ENCODE assay signal across 9 cellular contexts in genomic region chr3:12661926-12662592, GRCh38. TPM values are rescaled to one million over a fixed set of nuclear protein-coding genes. Genes with fewer than 3 reads are reported as not detected.
DNase-seq lines count a peak whose midpoint lies in the region; ATAC-seq, FAIRE-seq and TF ChIP-seq lines count a peak whose summit lies in the region.
"Had no signal": no experiment of that assay in that cellular context is flagged by ENCODE, and none has a peak within 500 bp of the region (broad histone marks: within the 10 kb centered on the region; RNA-seq: fewer than 3 reads in every experiment).

No MANE protein-coding gene starts in this region.

- H3K36me3 Mint-ChIP-seq in stimulated activated naive CD8-positive, alpha-beta T cell treated with anti-CD3 and anti-CD28 coated beads, Interleukin-15, Interleukin-2, amounts not matched to agents 100 ng/mL and 50 ng/mL, for 24 hours (ENCODE audit: low read depth), result peaks cover 13% of the 10 kb centered on the region

- H3K4me3 ChIP-seq in bronchial epithelial cell (ENCODE audit: low read depth, low read length), result peak overlapping the region; percentile 98
- peak overlapping the region; percentile 64 for H3K4me3 ChIP-seq in mucosa of stomach (ENCODE audit: low read length)

- no peaks in the 10 kb centered on the region for H3K27me3 ChIP-seq in bronchial epithelial cell (ENCODE audit: control insufficient read depth, insufficient read depth, low read length)
- H3K27me3 ChIP-seq in mucosa of stomach (ENCODE audit: control insufficient read depth, insufficient read depth, low read length), result no peaks in the 10 kb centered on the region

- peaks cover 53% of the 10 kb centered on the region for H3K4me1 Mint-ChIP-seq in stimulated activated naive CD8-positive, alpha-beta T cell treated with anti-CD3 and anti-CD28 coated beads, Interleukin-15, Interleukin-2, amounts not matched to agents 100 ng/mL and 50 ng/mL, for 24 hours (ENCODE audit: low read depth)

- peak overlapping the region; percentile 87 for H3K27ac Mint-ChIP-seq in stimulated activated naive CD8-positive, alpha-beta T cell treated with anti-CD3 and anti-CD28 coated beads, Interleukin-15, Interleukin-2, amounts not matched to agents 100 ng/mL and 50 ng/mL, for 24 hours

- H3K36me3 ChIP-seq in bronchial epithelial cell (ENCODE audit: control insufficient read depth, insufficient read depth, low read length) (no peaks in the 10 kb centered on the region), mucosa of stomach (ENCODE audit: control insufficient read depth, insufficient read depth, low read length) (no peaks in the 10 kb centered on the region)

- no peaks in the 10 kb centered on the region for H3K9me3 ChIP-seq in mucosa of stomach (ENCODE audit: control insufficient read depth, low read length)

- FAIRE-seq in bronchial epithelial cell (lab: Jason Lieb, UNC), result no peak
- FAIRE-seq: G401.6 had no signal

- H3K4me3 Mint-ChIP-seq in stimulated activated naive CD8-positive, alpha-beta T cell treated with anti-CD3 and anti-CD28 coated beads, Interleukin-15, Interleukin-2, amounts not matched to agents 100 ng/mL and 50 ng/mL, for 24 hours, result peak overlapping the region; percentile 88

- peak overlapping the region; percentile 96 for H3K9ac ChIP-seq in mucosa of stomach (ENCODE audit: low read length)

- peaks cover 22% of the 10 kb centered on the region for H3K4me1 ChIP-seq in mucosa of stomach (ENCODE audit: control insufficient read depth, insufficient read depth, low read length)

- ATAC-seq in stimulated activated naive CD8-positive, alpha-beta T cell treated with anti-CD3 and anti-CD28 coated beads, Interleukin-15, Interleukin-2, amounts not matched to agents 100 U/mL and 50 U/mL, for 24 hours, result no peak

- TF ChIP-seq CTCF in bronchial epithelial cell (IDR thresholded peaks at IDR 0.05; ENCODE audit: insufficient read depth, low read length, severe bottlenecking), result no peak

- no peaks in the 10 kb centered on the region for H3K9me3 Mint-ChIP-seq in stimulated activated naive CD8-positive, alpha-beta T cell treated with anti-CD3 and anti-CD28 coated beads, Interleukin-15, Interleukin-2, amounts not matched to agents 100 ng/mL and 50 ng/mL, for 24 hours

- no peaks in the 10 kb centered on the region for H3K27me3 Mint-ChIP-seq in stimulated activated naive CD8-positive, alpha-beta T cell treated with anti-CD3 and anti-CD28 coated beads, Interleukin-15, Interleukin-2, amounts not matched to agents 100 ng/mL and 50 ng/mL, for 24 hours

- DNase-seq in stimulated activated naive CD8-positive, alpha-beta T cell treated with anti-CD3 and anti-CD28 coated beads, Interleukin-15, Interleukin-2, amounts not matched to agents 100 U/mL and 50 U/mL, for 24 hours, result no peak
- DNase-seq in bronchial epithelial cell (ENCODE audit: low read depth) (no peak), SK-N-DZ (ENCODE audit: low spot score) (no peak), DMS153 (lab: John Stamatoyannopoulos, UW) (no peak), nucleus accumbens (lab: John Stamatoyannopoulos, UW) (no peak), LoVo (ENCODE audit: low spot score) (no peak)

RNA-seq across cellular contexts. Expression of gene RAF1, which starts 1.9 kb away (rescaled TPM):
- 83.5 and 95.2 TPM in 2 replicates for total RNA-seq in bronchial epithelial cell
- polyA plus RNA-seq in SK-N-DZ (2014; cell fraction: cytosol; rRNA removed), result 141 and 146 TPM in 2 replicates
- 241 and 267 TPM in 2 replicates for polyA plus RNA-seq in SK-N-DZ (2014; cell fraction: nucleus; rRNA removed)
